8 cellular contexts compared by ENCODE assay signal in genomic region chr10:73997479-73997805, GRCh38. TPM values are rescaled to one million over a fixed set of nuclear protein-coding genes. Genes with fewer than 3 reads are reported as not detected.
DNase-seq lines count a peak whose midpoint lies in the region; ATAC-seq, FAIRE-seq and TF ChIP-seq lines count a peak whose summit lies in the region.

No MANE protein-coding gene starts in this region.

- H3K27ac ChIP-seq in HepG2 (ENCODE audit: extremely low read length, insufficient read depth, low read length) (peak overlapping the region; percentile 59), tibial artery (peak overlapping the region; percentile 71 to 95)

- under 1% methylated on average over 10 of the region's 13 CpGs for WGBS in HepG2 (ENCODE audit: low lambda C conversion rate)

- H3K36me3 ChIP-seq in HepG2 (replicated peaks in 1 of 2; ENCODE audit: control insufficient read depth in 1 of 2, insufficient read depth in 2 of 2, low read length in 2 of 2) = no peaks in the 10 kb centered on the region
- H3K36me3 ChIP-seq in tibial artery = no peaks in the 10 kb centered on the region

- peaks cover 8% of the 10 kb centered on the region for H3K27me3 Mint-ChIP-seq in brain

- TF ChIP-seq CTCF in brain (conservative IDR thresholded peaks at IDR 0.05) (no peak), HepG2 (CRISPR knock-in tag; IDR thresholded peaks at IDR 0.05) (no peak), tibial artery (IDR thresholded peaks at IDR 0.05) (no peak)

- peak; percentile 37 to 49 for DNase-seq in stimulated activated CD8-positive, alpha-beta memory T cell treated with anti-CD3 and anti-CD28 coated beads, Interleukin-4, amount 100 ng/mL, for 4 hours (ENCODE audit: low read depth in 2 of 2, low spot score in 1 of 2)
- no peak for DNase-seq in stimulated activated CD8-positive, alpha-beta memory T cell treated with anti-CD3 and anti-CD28 coated beads, Interleukin-4, amount 100 ng/mL, for 48 hours
- DNase-seq in NOMO-1 treated with DMSO at 0.1 percent for 48 hours (lab: John Stamatoyannopoulos, UW; ENCODE audit: unreplicated experiment) = peak; percentile 87
- DNase-seq in HepG2 (ENCODE audit: low spot score) = no peak
- peak in 1 of 2 donors; percentile 59 for DNase-seq in tibial artery
- DNase-seq in Ammon's horn (ENCODE audit: low spot score) = no peak

- H3K4me1 ChIP-seq in HepG2 (ENCODE audit: insufficient read depth, low read length) = peaks cover 48% of the 10 kb centered on the region
- H3K4me1 ChIP-seq in tibial artery = peaks cover 0 to 32% (median 19%) of the 10 kb centered on the region in 4 donors

- POLR2A ChIA-PET in HepG2 (lab: Yijun Ruan, JAX) = interaction anchor here (1.2 to 1.5 kb wide), 2 partner anchors 9 to 59 kb away, joined by 3 read pairs; no protein-coding TSS in a partner anchor

- TF ChIP-seq RAD21 in HepG2 (CRISPR knock-in tag; IDR thresholded peaks at IDR 0.05) = no peak

- H3K4me2 ChIP-seq in HepG2 (ENCODE audit: low read depth, low read length) = peak overlapping the region; percentile 74

- H3K27ac Mint-ChIP-seq in brain = peak overlapping the region; percentile 90 to 96 (median 95)

- TF ChIP-seq POLR2A in HepG2 (IDR thresholded peaks at IDR 0.05; ENCODE audit: insufficient read depth in 1 of 2, low read depth in 2 of 2, low read length in 2 of 2) = no peak

- peaks cover 22% of the 10 kb centered on the region for H3K79me2 ChIP-seq in HepG2 (ENCODE audit: insufficient read depth, low read length)

- in situ Hi-C loops in HepG2 (cut with HindIII; ENCODE audit: extremely low pct_ligation_motif_present, low pct_unique_long_range_greater_than_20kb) = no loop called here

- H3K9me3 ChIP-seq in HepG2 (ENCODE audit: low read length) (no peaks in the 10 kb centered on the region), tibial artery (no peaks in the 10 kb centered on the region)

- 0 out of 4 replicates have a peak, but pooled peaks of 1 of the 2 experiments have one; percentile 8 for TF ChIP-seq EP300 in HepG2 (IDR thresholded peaks at IDR 0.05; ENCODE audit: low read depth in 2 of 2, low read length in 2 of 2)
- TF ChIP-seq EP300 in HepG2 (CRISPR knock-in tag; IDR thresholded peaks at IDR 0.05; ENCODE audit: borderline replicate concordance) = no peak

- intact Hi-C loops in HepG2 (cut with micrococcal nuclease; ENCODE audit: unreplicated experiment) (no loop called here), tibial artery (cut with DNase I; ENCODE audit: low total_unique reads) (no loop called here)

- CTCF ChIA-PET in HepG2 (lab: Yijun Ruan, JAX; ENCODE audit: low intra/inter-chr PET ratio, low total read pairs) = no interaction called here

- peak overlapping the region; percentile 93 for H2AFZ ChIP-seq in HepG2 (ENCODE audit: low read length)

- no peak for FAIRE-seq in HepG2 (lab: Jason Lieb, UNC)

- H3K4me3 ChIP-seq in HepG2 (replicated peaks in 1 of 3; ENCODE audit: insufficient read depth in 1 of 3, low read depth in 2 of 3, low read length in 3 of 3) (peak overlapping the region; percentile 62 to 79 (median 74)), tibial artery (peak overlapping the region; percentile 83 to 94)

- peaks cover 46% of the 10 kb centered on the region for H3K4me1 Mint-ChIP-seq in brain

- H3K4me3 Mint-ChIP-seq in brain = peak overlapping the region; percentile 93 to 98 (median 97)

- peaks cover 0 to 4% (median 0%) of the 10 kb centered on the region in 5 experiments for H3K9me3 Mint-ChIP-seq in brain

- no peaks in the 10 kb centered on the region; the same call in 1 of the 2 replicates for H4K20me1 ChIP-seq in HepG2 (ENCODE audit: insufficient read depth, low read length)

- no peaks in the 10 kb centered on the region; a peak in 1 of 5 replicates for H3K27me3 ChIP-seq in HepG2 (ENCODE audit: control insufficient read depth in 1 of 2, insufficient read depth in 2 of 2, low read length in 2 of 2)
- H3K27me3 ChIP-seq in tibial artery = no peaks in the 10 kb centered on the region

- H3K36me3 Mint-ChIP-seq in brain = peaks cover 15% of the 10 kb centered on the region

- ATAC-seq in HG02973 (IDR thresholded peaks at IDR 0.05; ENCODE audit: unreplicated experiment) = peak; percentile 66
- peak; percentile 23 for ATAC-seq in HepG2

- BruUV-seq in HepG2 (replicated peaks; lab: Mats Ljungman, UMichigan) = no TSS peak

- H3K9ac ChIP-seq in HepG2 (ENCODE audit: insufficient read depth, low read depth, low read length) = peak overlapping the region; percentile 70

TF ChIP-seq in HepG2, 621 proteins besides CTCF, POLR2A, EP300 and RAD21 (continues in another document):
- TF ChIP-seq ZNF12 (CRISPR knock-in tag; IDR thresholded peaks at IDR 0.05) (0 out of 2 replicates have a peak, but pooled peaks have one; percentile 5), GFI1 (CRISPR knock-in tag; IDR thresholded peaks at IDR 0.05; ENCODE audit: borderline replicate concordance) (0 out of 2 replicates have a peak, but pooled peaks have one; percentile 1), CERS6 (CRISPR knock-in tag; IDR thresholded peaks at IDR 0.05) (no peak), ZSCAN31 (CRISPR knock-in tag; IDR thresholded peaks at IDR 0.05; ENCODE audit: low read depth) (no peak), RORA (CRISPR knock-in tag; IDR thresholded peaks at IDR 0.05) (no peak), MTF1 (CRISPR knock-in tag; IDR thresholded peaks at IDR 0.05) (no peak), ZNF746 (CRISPR knock-in tag; IDR thresholded peaks at IDR 0.05) (no peak), POLR2G (IDR thresholded peaks at IDR 0.05; ENCODE audit: low read depth, low read length) (peak; percentile 22; the same call in 1 of the 2 replicates), FIP1L1 (IDR thresholded peaks at IDR 0.05; ENCODE audit: borderline replicate concordance, insufficient read depth, low read depth, low read length) (no peak), ZNF329 (CRISPR knock-in tag; IDR thresholded peaks at IDR 0.05; ENCODE audit: low read depth) (no peak), NCOR1 (IDR thresholded peaks at IDR 0.05; ENCODE audit: borderline replicate concordance, low read length) (no peak), MIER2 (CRISPR knock-in tag; IDR thresholded peaks at IDR 0.05) (no peak), HBP1 (CRISPR knock-in tag; IDR thresholded peaks at IDR 0.05; ENCODE audit: low read depth) (no peak)

RNA-seq across cellular contexts. Expression of gene VCL, which starts 0.5 kb away (rescaled TPM):
- polyA plus RNA-seq in brain (ENCODE audit: insufficient read depth, low read depth, low replicate concordance) = 21.5 TPM
- total RNA-seq in HepG2 (2016; rRNA removed; fragmentation: Illumina TruSeq; extraction: Trizol) = 23.7 and 26.9 TPM in 2 replicates
- 1.3 and 2.3 TPM in 2 replicates for total RNA-seq in HepG2 (2016; cell fraction: cytosol; rRNA removed; fragmentation: Illumina TruSeq; extraction: Trizol; ENCODE audit: low read depth)
- total RNA-seq in HepG2 (2016; cell fraction: insoluble cytoplasmic fraction; rRNA removed; fragmentation: Illumina TruSeq; extraction: Trizol) = 20.6 and 25.2 TPM in 2 replicates
- 4.6 and 6.2 TPM in 2 replicates for total RNA-seq in HepG2 (2016; cell fraction: membrane; rRNA removed; fragmentation: Illumina TruSeq; extraction: Trizol)
- 28.7 and 35.3 TPM in 2 replicates for total RNA-seq in HepG2 (2016; cell fraction: nucleus; rRNA removed; fragmentation: Illumina TruSeq; extraction: Trizol)
- polyA plus RNA-seq in HepG2 (2011; rRNA removed) = 15.9 and 17.3 TPM in 2 replicates
- polyA plus RNA-seq in HepG2 (2011; cell fraction: cytosol; rRNA removed) = 7.7 and 9.9 TPM in 2 replicates
- 14.7 and 14.8 TPM in 2 replicates for polyA plus RNA-seq in HepG2 (2011; cell fraction: nucleus; rRNA removed)
- 10.9 and 12.0 TPM in 2 replicates for polyA plus RNA-seq in HepG2 (2012)
- 0.78 and 0.81 TPM in 2 replicates for polyA plus RNA-seq in HepG2 (2016; cell fraction: cytosol; fragmentation: Illumina TruSeq; extraction: Trizol; ENCODE audit: low read depth)
- polyA plus RNA-seq in HepG2 (2016; cell fraction: insoluble cytoplasmic fraction; fragmentation: Illumina TruSeq; extraction: Trizol; ENCODE audit: low read depth) = 12.1 and 14.0 TPM in 2 replicates
- 1.8 and 2.1 TPM in 2 replicates for polyA plus RNA-seq in HepG2 (2016; cell fraction: membrane; fragmentation: Illumina TruSeq; extraction: Trizol; ENCODE audit: low read depth)
- polyA plus RNA-seq in HepG2 (2016; cell fraction: nucleus; fragmentation: Illumina TruSeq; extraction: Trizol; ENCODE audit: insufficient read depth, low read depth) = 22.1 and 22.9 TPM in 2 replicates
- 29.5 and 80.4 TPM in 2 replicates for polyA minus RNA-seq in HepG2 (2011; rRNA and poly(A)+ RNA removed; ENCODE audit: low replicate concordance)
- 14.3 and 18.8 TPM in 2 replicates for polyA minus RNA-seq in HepG2 (2011; cell fraction: cytosol; rRNA and poly(A)+ RNA removed)
- polyA minus RNA-seq in HepG2 (2011; cell fraction: nucleus; rRNA and poly(A)+ RNA removed) = 39.1 and 52.5 TPM in 2 replicates

Comparison
In these comparisons a context has a peak if more than half of its experiments do, and no peak if none do; other contexts are left out.
1. DNase-seq: peak in stimulated activated CD8-positive, alpha-beta memory T cell treated with anti-CD3 and anti-CD28 coated beads, Interleukin-4, amount 100 ng/mL, for 4 hours (2 of 2) and NOMO-1 treated with DMSO at 0.1 percent for 48 hours (single experiment); none in stimulated activated CD8-positive, alpha-beta memory T cell treated with anti-CD3 and anti-CD28 coated beads, Interleukin-4, amount 100 ng/mL, for 48 hours (single experiment), HepG2 (single experiment) and Ammon's horn (single experiment).